In genomic region chr9:120714088-120714845, GRCh38 we compare ENCODE assay signal across 8 cellular contexts. TPM values are rescaled to one million over a fixed set of nuclear protein-coding genes. Genes with fewer than 3 reads are reported as not detected.
DNase-seq lines count a peak whose midpoint lies in the region; ATAC-seq and TF ChIP-seq lines count a peak whose summit lies in the region.

Gene MEGF9, minus strand, starts transcription at chr9:120714470. Its CDS starts 112 bp downstream, at chr9:120714358.

- H3K27ac Mint-ChIP-seq in chondrocyte (ENCODE audit: unreplicated experiment): peak within 1 kb of the TSS; percentile 22

- H3K36me3 Mint-ChIP-seq in chondrocyte (ENCODE audit: low read depth): no peaks in the 10 kb centered on the region

- peak within 1 kb of the TSS; percentile 90 for H3K4me3 Mint-ChIP-seq in chondrocyte (ENCODE audit: unreplicated experiment)

- peaks cover 45% of the 10 kb centered on the region for H3K4me1 Mint-ChIP-seq in chondrocyte (ENCODE audit: low read depth)

- no peaks in the 10 kb centered on the region for H3K36me3 ChIP-seq in kidney epithelial cell (ENCODE audit: control insufficient read depth, insufficient read depth, low read length)

- H3K9me3 Mint-ChIP-seq in chondrocyte (ENCODE audit: low read depth): no peaks in the 10 kb centered on the region

- no peak for TF ChIP-seq CTCF in chondrocyte (IDR thresholded peaks at IDR 0.05)
- no peak for TF ChIP-seq CTCF in kidney epithelial cell (IDR thresholded peaks at IDR 0.05; ENCODE audit: insufficient read depth, low read length, poor library complexity, severe bottlenecking)

- DNase-seq in Ammon's horn (ENCODE audit: low spot score) (peak; percentile 99), NCI-H460 (ENCODE audit: extremely low read depth, low read depth) (peak; percentile 98), chondrocyte (ENCODE audit: low spot score) (peak; percentile 99), kidney epithelial cell (ENCODE audit: low read depth) (peak; percentile 78)
- peak; percentile 92 for DNase-seq in activated CD4-positive, alpha-beta T cell treated with anti-CD3 and anti-CD28 coated beads for 1 hour
- peak; percentile 99 for DNase-seq in stimulated activated CD4-positive, alpha-beta T cell treated with anti-CD3 and anti-CD28 coated beads, Interleukin-15, amount 100 ng/mL, for 24 hours

- no peaks in the 10 kb centered on the region for H3K27me3 Mint-ChIP-seq in chondrocyte (ENCODE audit: low read depth)

- ATAC-seq in HG03432 (IDR thresholded peaks at IDR 0.05; ENCODE audit: unreplicated experiment): peak; percentile 97

- TF ChIP-seq POLR2A in GM19193 (IDR thresholded peaks at IDR 0.05; ENCODE audit: extremely low read depth, insufficient read depth, insufficient read length): peak; percentile 67

- peak within 1 kb of the TSS; percentile 93 for H3K4me3 ChIP-seq in kidney epithelial cell (ENCODE audit: low read depth, low read length)

- H3K27me3 ChIP-seq in kidney epithelial cell (ENCODE audit: control insufficient read depth, insufficient read depth, low read length): no peaks in the 10 kb centered on the region

RNA-seq across cellular contexts. Expression of gene MEGF9, which starts in this region (rescaled TPM):
- 11.9 and 12.3 TPM in 2 replicates for total RNA-seq in NCI-H460 (2014; rRNA removed; shearing (Covaris generic))
- polyA plus RNA-seq in NCI-H460 (2014; cell fraction: nucleus; rRNA removed): 3.9 and 4.7 TPM in 2 replicates
- total RNA-seq in chondrocyte (20.6 to 23.2 TPM (median 21.2 TPM) in 3 replicates), kidney epithelial cell (10.0 and 11.1 TPM in 2 replicates)

Comparison
In these comparisons a context has a peak if more than half of its experiments do, and no peak if none do; other contexts are left out.
1. Peak in every context shown above with its lines: DNase-seq, ATAC-seq and H3K4me3 ChIP-seq.